In the genomic region with DNA sequence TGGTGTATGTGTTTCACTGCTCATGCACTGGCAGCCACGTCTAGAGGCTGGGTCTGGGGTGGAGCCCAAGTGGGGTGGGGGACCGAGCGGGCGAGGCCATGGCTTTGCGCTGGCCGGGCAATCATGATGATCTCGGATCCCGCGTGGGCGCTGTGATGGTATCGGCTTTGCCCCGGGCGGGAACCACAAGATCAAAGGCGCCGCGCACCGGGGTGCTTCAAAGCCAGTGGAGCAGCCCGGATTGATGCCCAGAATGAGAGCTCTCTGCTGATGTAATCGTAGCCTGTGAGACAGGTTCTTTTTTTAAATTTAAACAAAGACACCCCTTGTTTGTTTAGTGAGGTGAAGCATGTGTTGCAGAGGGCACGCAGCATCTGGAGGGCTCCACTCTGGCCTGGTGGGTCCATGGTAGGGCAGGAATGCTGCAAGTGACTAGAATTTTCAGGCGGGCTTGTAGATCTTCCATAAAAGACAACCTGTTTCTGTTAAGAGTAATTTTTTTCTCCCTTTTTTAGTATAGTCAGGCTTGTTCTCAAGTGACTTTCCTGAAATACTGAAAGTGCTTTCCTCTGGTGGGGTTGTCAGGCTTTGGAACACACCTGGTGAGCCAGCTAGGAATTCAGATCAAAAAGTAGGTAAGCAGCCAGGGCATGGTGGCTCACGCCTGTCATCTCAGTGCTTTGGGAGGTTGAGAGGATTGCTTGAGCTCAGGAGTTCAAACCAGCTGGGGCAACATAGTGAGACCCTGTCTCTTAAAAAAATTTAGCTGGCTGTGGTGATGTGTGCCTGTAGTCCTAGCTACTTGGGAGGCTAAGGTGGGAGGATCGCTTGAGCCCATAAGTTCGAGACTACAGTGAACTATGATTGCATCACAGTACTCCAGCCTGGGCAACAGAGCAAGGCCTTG, we compare ENCODE assay signal across 11 cellular contexts. TPM values are rescaled to one million over a fixed set of nuclear protein-coding genes. Genes with fewer than 3 reads are reported as not detected.
A peak's percentile ranks its signal among the peaks of the same experiment; 100 is the strongest.
DNase-seq lines count a peak whose midpoint lies in the region; ATAC-seq and TF ChIP-seq lines count a peak whose summit lies in the region.
"Had no signal": no experiment of that assay in that cellular context is flagged by ENCODE, and none has a peak within 500 bp of the region (broad histone marks: within the 10 kb centered on the region; RNA-seq: fewer than 3 reads in every experiment).

No MANE protein-coding gene starts in this region.

- H3K27ac ChIP-seq in BLaER1 (no peak overlapping the region), mammary epithelial cell (ENCODE audit: insufficient read depth, low read depth, low read length) (no peak overlapping the region)
- H3K27ac ChIP-seq in CD4-positive, alpha-beta memory T cell (ENCODE audit: low read depth, low read length) = no peak overlapping the region
- H3K27ac ChIP-seq: uterus had no signal

- H3K9ac ChIP-seq in BLaER1 (no peak overlapping the region), mammary epithelial cell (ENCODE audit: insufficient read depth, low read length) (no peak overlapping the region)

- no peaks in the 10 kb centered on the region for H3K36me3 ChIP-seq in BLaER1
- no peaks in the 10 kb centered on the region for H3K36me3 ChIP-seq in mammary epithelial cell (ENCODE audit: insufficient read depth, low read length)
- no peaks in the 10 kb centered on the region for H3K36me3 ChIP-seq in CD4-positive, alpha-beta memory T cell (ENCODE audit: insufficient read depth, low read length)
- H3K36me3 ChIP-seq: uterus had no signal

- CTCF ChIA-PET in mammary epithelial cell (lab: Charles Lee; ENCODE audit: low non-redundant PET) = interaction anchor here (0.6 kb wide), 1 partner anchor 200 kb away, joined by 9 read pairs; no protein-coding TSS in a partner anchor
- CTCF ChIA-PET in CD4-positive, alpha-beta memory T cell (lab: Charles Lee; ENCODE audit: partially characterized antibody) = no interaction called here

- peaks cover 54% of the 10 kb centered on the region for H3K4me1 ChIP-seq in BLaER1
- H3K4me1 ChIP-seq in mammary epithelial cell (ENCODE audit: insufficient read depth, low read length) = peaks cover 8% of the 10 kb centered on the region
- H3K4me1 ChIP-seq in CD4-positive, alpha-beta memory T cell (ENCODE audit: insufficient read depth, low read length) = no peaks in the 10 kb centered on the region
- H3K4me1 ChIP-seq: uterus had no signal

- H3K4me3 Mint-ChIP-seq in CD4-positive, alpha-beta memory T cell = no peak overlapping the region
- H3K4me3 Mint-ChIP-seq: effector memory CD8-positive, alpha-beta T cell had no signal

- TF ChIP-seq CTCF in mammary epithelial cell (conservative IDR thresholded peaks at IDR 0.05 in 1 of 2, IDR thresholded peaks at IDR 0.05 in 1 of 2; ENCODE audit: extremely low read depth in 1 of 2, insufficient read depth in 1 of 2, low read depth in 1 of 2, low read length in 2 of 2) = no peak

- BruUV-seq in mammary epithelial cell (replicated peaks; lab: Mats Ljungman, UMichigan) = no TSS peak

- no peaks in the 10 kb centered on the region for H3K36me3 Mint-ChIP-seq in CD4-positive, alpha-beta memory T cell

- peaks cover 2 to 4% of the 10 kb centered on the region in 2 donors for H3K27me3 Mint-ChIP-seq in CD4-positive, alpha-beta memory T cell

- peaks cover 62% of the 10 kb centered on the region for H3K79me2 ChIP-seq in mammary epithelial cell (ENCODE audit: insufficient read depth, low read length)

- WGBS in mammary epithelial cell (ENCODE audit: low coverage, missing lambda C conversion rate) = 22% methylated on average over 16 of the region's 24 CpGs

- dilution Hi-C loops in mammary epithelial cell (cut with HindIII; ENCODE audit: low sequenced_read_pairs) = no loop called here

- ATAC-seq in GM18873 (IDR thresholded peaks at IDR 0.05; ENCODE audit: low FRiP score, unreplicated experiment) = no peak
- ATAC-seq: effector memory CD8-positive, alpha-beta T cell had no signal

- H2AFZ ChIP-seq in mammary epithelial cell (ENCODE audit: low read depth, low read length) = peak overlapping the region; percentile 34

- H3K9me3 Mint-ChIP-seq in CD4-positive, alpha-beta memory T cell = no peaks in the 10 kb centered on the region
- H3K9me3 Mint-ChIP-seq: effector memory CD8-positive, alpha-beta T cell had no signal

- no peak overlapping the region for H3K27ac Mint-ChIP-seq in CD4-positive, alpha-beta memory T cell
- H3K27ac Mint-ChIP-seq: effector memory CD8-positive, alpha-beta T cell had no signal

- H3K4me2 ChIP-seq in BLaER1 (peak overlapping the region; percentile 76), mammary epithelial cell (ENCODE audit: insufficient read depth, low read depth, low read length) (peak overlapping the region; percentile 69)

- H3K27me3 ChIP-seq in BLaER1 (no peaks in the 10 kb centered on the region; the same call in 1 of the 2 replicates), mammary epithelial cell (ENCODE audit: insufficient read depth, low read length) (no peaks in the 10 kb centered on the region)
- H3K27me3 ChIP-seq in CD4-positive, alpha-beta memory T cell (ENCODE audit: insufficient read depth, low read length) = no peaks in the 10 kb centered on the region
- H3K27me3 ChIP-seq: uterus had no signal

- in situ Hi-C loops in mammary epithelial cell (cut with MboI; ENCODE audit: low sequenced_read_pairs in 2 of 2) = no loop called here

- H3K9me3 ChIP-seq in BLaER1 (no peaks in the 10 kb centered on the region), mammary epithelial cell (replicated peaks; ENCODE audit: insufficient read depth, low read length) (no peaks in the 10 kb centered on the region)
- H3K9me3 ChIP-seq in CD4-positive, alpha-beta memory T cell (ENCODE audit: control insufficient read depth in 1 of 2, low read length in 2 of 2) = no peaks in the 10 kb centered on the region
- H3K9me3 ChIP-seq: uterus had no signal

- DNase-seq in NCI-H1105 (lab: John Stamatoyannopoulos, UW) (peak; percentile 65), mammary epithelial cell (peak; percentile 35), mucosa of gallbladder (ENCODE audit: low spot score) (peak; percentile 18), iPS-NIHi7 (ENCODE audit: extremely low spot score) (no peak), germinal center (ENCODE audit: low spot score) (no peak)
- no peak for DNase-seq in CD4-positive, alpha-beta memory T cell
- DNase-seq: effector memory CD8-positive, alpha-beta T cell; T-helper 1 cell had no signal

- POLR2A ChIA-PET in CD4-positive, alpha-beta memory T cell (lab: Charles Lee; ENCODE audit: partially characterized antibody) = no interaction called here

- intact Hi-C loops in mammary epithelial cell (cut with micrococcal nuclease) = loop anchor here (5.0 kb wide), 1 partner anchor 58 kb away; no protein-coding TSS in a partner anchor
- intact Hi-C loops in CD4-positive, alpha-beta memory T cell (cut with micrococcal nuclease) = no loop called here

- no peak overlapping the region for H3K4me3 ChIP-seq in BLaER1
- H3K4me3 ChIP-seq in mammary epithelial cell (replicated peaks in 1 of 3; ENCODE audit: insufficient read depth in 1 of 3, low read depth in 2 of 3, low read length in 3 of 3) = peak overlapping the region in 1 of 3 experiments; percentile 7
- H3K4me3 ChIP-seq in CD4-positive, alpha-beta memory T cell (ENCODE audit: low read length in 2 of 2) = no peak overlapping the region
- H3K4me3 ChIP-seq: uterus had no signal

- peaks cover 0 to 2% (median 0%) of the 10 kb centered on the region in 4 donors for H3K4me1 Mint-ChIP-seq in CD4-positive, alpha-beta memory T cell

- H4K20me1 ChIP-seq in BLaER1 = peaks cover 99% of the 10 kb centered on the region
- H4K20me1 ChIP-seq in mammary epithelial cell (ENCODE audit: insufficient read depth, low read length) = no peaks in the 10 kb centered on the region

RNA-seq across cellular contexts. Expression of gene ZNRF3, which starts 40.7 kb away (rescaled TPM):
- total RNA-seq in mammary epithelial cell (10 to 100 TPM in 1 of 2 donors, 1 to 10 TPM in 1; 9.5 to 14.5 TPM), mucosa of gallbladder (13.6 TPM)
- 5.2 TPM for polyA plus RNA-seq in mammary epithelial cell
- polyA minus RNA-seq in mammary epithelial cell = 9.8 TPM
- under 1 TPM; 0.70 to 0.89 TPM for total RNA-seq in CD4-positive, alpha-beta memory T cell
- under 1 TPM in 1 of 2 donors, not detected in 1; 0.11 TPM for polyA plus RNA-seq in CD4-positive, alpha-beta memory T cell

Comparison
In these comparisons a context has a peak if more than half of its experiments do, and no peak if none do; other contexts are left out.
1. DNase-seq: peak in NCI-H1105 (single experiment), mammary epithelial cell (single experiment) and mucosa of gallbladder (single experiment); none in iPS-NIHi7 (single experiment), CD4-positive, alpha-beta memory T cell (0 of 5) and germinal center (single experiment).